ENCODE assay signal across 1 cellular context in the genomic region with DNA sequence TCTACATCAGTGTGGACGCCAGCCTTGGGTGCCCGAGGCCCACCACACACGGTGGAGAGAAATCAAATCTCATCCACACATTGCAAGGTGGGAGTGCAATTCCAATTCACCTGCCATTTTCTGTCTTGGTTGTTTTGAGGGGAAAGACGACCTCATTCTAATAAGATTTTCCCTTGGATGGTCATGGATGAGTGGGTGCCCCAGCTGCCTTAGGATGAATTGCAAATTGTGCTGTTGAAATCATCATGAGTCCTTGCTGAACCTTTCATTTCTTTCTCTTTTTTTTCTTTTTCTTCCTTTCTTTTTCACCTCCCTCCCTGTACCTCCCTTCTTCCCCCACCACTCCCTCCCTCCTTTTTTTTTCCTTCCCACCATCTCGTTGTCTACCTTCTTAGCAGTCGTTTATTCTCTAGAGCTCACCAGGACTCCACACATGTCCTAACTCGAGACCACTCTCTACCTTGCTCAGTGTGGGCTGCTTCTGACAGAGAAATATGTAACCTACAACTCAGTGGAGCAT.
A peak's percentile ranks its signal among the peaks of the same experiment; 100 is the strongest.
TF ChIP-seq lines count a peak whose summit lies in the region.

No MANE protein-coding gene starts in this region.

TF ChIP-seq in HEK293, 187 proteins besides CTCF, POLR2A, EP300 and RAD21 (continued from another document):
- TF ChIP-seq, protein P1, sequence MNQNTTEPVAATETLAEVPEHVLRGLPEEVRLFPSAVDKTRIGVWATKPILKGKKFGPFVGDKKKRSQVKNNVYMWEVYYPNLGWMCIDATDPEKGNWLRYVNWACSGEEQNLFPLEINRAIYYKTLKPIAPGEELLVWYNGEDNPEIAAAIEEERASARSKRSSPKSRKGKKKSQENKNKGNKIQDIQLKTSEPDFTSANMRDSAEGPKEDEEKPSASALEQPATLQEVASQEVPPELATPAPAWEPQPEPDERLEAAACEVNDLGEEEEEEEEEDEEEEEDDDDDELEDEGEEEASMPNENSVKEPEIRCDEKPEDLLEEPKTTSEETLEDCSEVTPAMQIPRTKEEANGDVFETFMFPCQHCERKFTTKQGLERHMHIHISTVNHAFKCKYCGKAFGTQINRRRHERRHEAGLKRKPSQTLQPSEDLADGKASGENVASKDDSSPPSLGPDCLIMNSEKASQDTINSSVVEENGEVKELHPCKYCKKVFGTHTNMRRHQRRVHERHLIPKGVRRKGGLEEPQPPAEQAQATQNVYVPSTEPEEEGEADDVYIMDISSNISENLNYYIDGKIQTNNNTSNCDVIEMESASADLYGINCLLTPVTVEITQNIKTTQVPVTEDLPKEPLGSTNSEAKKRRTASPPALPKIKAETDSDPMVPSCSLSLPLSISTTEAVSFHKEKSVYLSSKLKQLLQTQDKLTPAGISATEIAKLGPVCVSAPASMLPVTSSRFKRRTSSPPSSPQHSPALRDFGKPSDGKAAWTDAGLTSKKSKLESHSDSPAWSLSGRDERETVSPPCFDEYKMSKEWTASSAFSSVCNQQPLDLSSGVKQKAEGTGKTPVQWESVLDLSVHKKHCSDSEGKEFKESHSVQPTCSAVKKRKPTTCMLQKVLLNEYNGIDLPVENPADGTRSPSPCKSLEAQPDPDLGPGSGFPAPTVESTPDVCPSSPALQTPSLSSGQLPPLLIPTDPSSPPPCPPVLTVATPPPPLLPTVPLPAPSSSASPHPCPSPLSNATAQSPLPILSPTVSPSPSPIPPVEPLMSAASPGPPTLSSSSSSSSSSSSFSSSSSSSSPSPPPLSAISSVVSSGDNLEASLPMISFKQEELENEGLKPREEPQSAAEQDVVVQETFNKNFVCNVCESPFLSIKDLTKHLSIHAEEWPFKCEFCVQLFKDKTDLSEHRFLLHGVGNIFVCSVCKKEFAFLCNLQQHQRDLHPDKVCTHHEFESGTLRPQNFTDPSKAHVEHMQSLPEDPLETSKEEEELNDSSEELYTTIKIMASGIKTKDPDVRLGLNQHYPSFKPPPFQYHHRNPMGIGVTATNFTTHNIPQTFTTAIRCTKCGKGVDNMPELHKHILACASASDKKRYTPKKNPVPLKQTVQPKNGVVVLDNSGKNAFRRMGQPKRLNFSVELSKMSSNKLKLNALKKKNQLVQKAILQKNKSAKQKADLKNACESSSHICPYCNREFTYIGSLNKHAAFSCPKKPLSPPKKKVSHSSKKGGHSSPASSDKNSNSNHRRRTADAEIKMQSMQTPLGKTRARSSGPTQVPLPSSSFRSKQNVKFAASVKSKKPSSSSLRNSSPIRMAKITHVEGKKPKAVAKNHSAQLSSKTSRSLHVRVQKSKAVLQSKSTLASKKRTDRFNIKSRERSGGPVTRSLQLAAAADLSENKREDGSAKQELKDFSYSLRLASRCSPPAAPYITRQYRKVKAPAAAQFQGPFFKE (tag by site-specific recombination; IDR thresholded peaks at IDR 0.05; ENCODE audit: borderline replicate concordance): no peak
- TF ChIP-seq ZNF660 (tag by site-specific recombination; IDR thresholded peaks at IDR 0.05): no peak
- peak; percentile 64 for TF ChIP-seq ZNF366 (tag by site-specific recombination; conservative IDR thresholded peaks at IDR 0.05)
- 0 out of 2 replicates have a peak, but pooled peaks have one; percentile 50 for TF ChIP-seq PRDM1 (tag by site-specific recombination; IDR thresholded peaks at IDR 0.05)
TF ChIP-seq in HEK293: peak in this region for 4.
